22 cellular contexts compared by ENCODE assay signal in the genomic region with DNA sequence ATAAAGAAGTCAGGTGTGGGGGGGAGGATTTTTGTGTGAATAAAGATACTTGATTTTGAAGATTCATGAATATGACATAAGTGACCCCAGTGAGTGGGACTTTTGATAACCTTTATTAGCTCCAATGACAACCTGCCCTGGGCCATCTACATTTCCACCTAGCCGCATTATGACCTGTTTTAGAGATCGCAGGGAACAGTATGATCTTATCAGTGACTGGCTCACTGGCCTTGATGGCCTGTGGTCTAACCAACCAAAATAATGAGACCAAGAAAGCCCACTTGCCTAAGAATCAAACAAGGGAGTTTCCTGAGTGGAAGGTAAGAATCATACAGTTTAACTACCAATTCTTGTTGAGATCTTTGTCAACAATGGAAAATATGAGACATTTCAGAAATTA. TPM values are rescaled to one million over a fixed set of nuclear protein-coding genes. Genes with fewer than 3 reads are reported as not detected.
DNase-seq lines count a peak whose midpoint lies in the region; ATAC-seq, FAIRE-seq and TF ChIP-seq lines count a peak whose summit lies in the region.
"Had no signal": no experiment of that assay in that cellular context is flagged by ENCODE, and none has a peak within 500 bp of the region (broad histone marks: within the 10 kb centered on the region; RNA-seq: fewer than 3 reads in every experiment).

No MANE protein-coding gene starts in this region.

- peak overlapping the region; percentile 57 for H3K4me2 ChIP-seq in OCI-LY1 (ENCODE audit: low read length)

- no peaks in the 10 kb centered on the region for H3K9me3 Mint-ChIP-seq in activated CD8-positive, alpha-beta T cell treated with anti-CD3 and anti-CD28 coated beads for 36 hours
- no peaks in the 10 kb centered on the region for H3K9me3 Mint-ChIP-seq in activated CD8-positive, alpha-beta T cell treated with anti-CD3 and anti-CD28 coated beads, Interleukin-2, amount 10 ng/mL, durations not matched to agents 7 days and 5 days (ENCODE audit: insufficient read depth)
- no peaks in the 10 kb centered on the region for H3K9me3 Mint-ChIP-seq in activated naive CD4-positive, alpha-beta T cell treated with anti-CD3 and anti-CD28 coated beads, Interleukin-2, amount 50 U/mL, for 72 hours
- H3K9me3 Mint-ChIP-seq: memory B cell, T-cell had no signal

- no peaks in the 10 kb centered on the region for H3K36me3 ChIP-seq in OCI-LY1 (ENCODE audit: insufficient read depth, low read length)
- no peaks in the 10 kb centered on the region for H3K36me3 ChIP-seq in pancreas
- H3K36me3 ChIP-seq in right atrium auricular region: no peaks in the 10 kb centered on the region
- H3K36me3 ChIP-seq: uterus had no signal

- intact Hi-C loops in activated CD8-positive, alpha-beta T cell treated with anti-CD3 and anti-CD28 coated beads for 36 hours (cut with micrococcal nuclease): loop anchor here (10.0 kb wide), 3 partner anchors 151 to 309 kb away; partner anchors contain the start of genes CLCC1 and PSMA5
- intact Hi-C loops in pancreas (cut with DNase I): no loop called here
- intact Hi-C loops in posterior vena cava (cut with DNase I): no loop called here

- H3K27me3 ChIP-seq in OCI-LY1 (ENCODE audit: insufficient read depth, low read length) (no peaks in the 10 kb centered on the region), pancreas (no peaks in the 10 kb centered on the region), right atrium auricular region (no peaks in the 10 kb centered on the region)

- H3K9me3 ChIP-seq in OCI-LY1 (ENCODE audit: low read length) (no peaks in the 10 kb centered on the region), pancreas (no peaks in the 10 kb centered on the region), right atrium auricular region (no peaks in the 10 kb centered on the region)
- H3K9me3 ChIP-seq: uterus had no signal

- peaks cover 2% of the 10 kb centered on the region for H3K27me3 Mint-ChIP-seq in activated CD8-positive, alpha-beta T cell treated with anti-CD3 and anti-CD28 coated beads for 36 hours
- peaks cover 12% of the 10 kb centered on the region for H3K27me3 Mint-ChIP-seq in activated CD8-positive, alpha-beta T cell treated with anti-CD3 and anti-CD28 coated beads, Interleukin-2, amount 10 ng/mL, durations not matched to agents 7 days and 5 days (ENCODE audit: low read depth)

- CTCF ChIA-PET in activated CD8-positive, alpha-beta T cell treated with anti-CD3 and anti-CD28 coated beads for 36 hours (lab: Charles Lee): interaction anchor here (0.6 to 8.7 kb wide), 5 partner anchors 17 to 417 kb away, joined by 3 to 95 read pairs (median 3); no protein-coding TSS in a partner anchor
- CTCF ChIA-PET in activated CD8-positive, alpha-beta T cell treated with anti-CD3 and anti-CD28 coated beads, Interleukin-2, amount 10 ng/mL, durations not matched to agents 7 days and 5 days (lab: Charles Lee): interaction anchor here (0.9 to 4.6 kb wide), 2 partner anchors 78 to 286 kb away, joined by 3 to 20 read pairs; no protein-coding TSS in a partner anchor

- no peaks in the 10 kb centered on the region for H3K9me2 ChIP-seq in OCI-LY1 (ENCODE audit: low read depth, low read length)

- no peaks in the 10 kb centered on the region for H3F3A ChIP-seq in OCI-LY1 (ENCODE audit: insufficient read depth, low read length)

- H3K27ac ChIP-seq in OCI-LY1 (ENCODE audit: low read depth, low read length, poor library complexity, severe bottlenecking) (no peak overlapping the region), pancreas (peak overlapping the region; percentile 42 to 81 (median 66)), right atrium auricular region (no peak overlapping the region)
- H3K27ac ChIP-seq: uterus had no signal

- H3K4me1 Mint-ChIP-seq in activated CD8-positive, alpha-beta T cell treated with anti-CD3 and anti-CD28 coated beads for 36 hours (ENCODE audit: low read depth): peaks cover 35% of the 10 kb centered on the region
- H3K4me1 Mint-ChIP-seq in activated CD8-positive, alpha-beta T cell treated with anti-CD3 and anti-CD28 coated beads, Interleukin-2, amount 10 ng/mL, durations not matched to agents 7 days and 5 days (ENCODE audit: low read depth): peaks cover 24% of the 10 kb centered on the region

- POLR2A ChIA-PET in activated CD8-positive, alpha-beta T cell treated with anti-CD3 and anti-CD28 coated beads for 36 hours (lab: Charles Lee): interaction anchor here (1.0 to 8.2 kb wide), 4 partner anchors 14 to 394 kb away, joined by 3 to 98 read pairs (median 3); partner anchors contain the start of gene AMIGO1
- POLR2A ChIA-PET in activated CD8-positive, alpha-beta T cell treated with anti-CD3 and anti-CD28 coated beads, Interleukin-2, amount 10 ng/mL, durations not matched to agents 7 days and 5 days (lab: Charles Lee): no interaction called here

- H3K4me3 ChIP-seq in OCI-LY1 (ENCODE audit: low read depth, low read length, poor library complexity, severe bottlenecking): peak overlapping the region; percentile 46
- H3K4me3 ChIP-seq in pancreas: peak overlapping the region in 3 of 4 donors; percentile 40 to 63 (median 58)
- no peak overlapping the region for H3K4me3 ChIP-seq in right atrium auricular region
- H3K4me3 ChIP-seq: uterus had no signal

- 26 to 43% methylated on average over 2 of the region's 2 CpGs for WGBS in pancreas, 2 donors

- peaks cover 11% of the 10 kb centered on the region; the same call in 1 of the 2 replicates for H3K79me2 ChIP-seq in OCI-LY1 (ENCODE audit: insufficient read depth, low read length)

- no peak overlapping the region for H2AFZ ChIP-seq in OCI-LY1 (ENCODE audit: low read length)

- peak overlapping the region; percentile 11; the same call in 1 of the 2 replicates for H3K9ac ChIP-seq in OCI-LY1 (ENCODE audit: low read length)

- peak; percentile 57 for DNase-seq in activated CD8-positive, alpha-beta T cell treated with anti-CD3 and anti-CD28 coated beads for 36 hours
- DNase-seq in activated CD8-positive, alpha-beta T cell treated with anti-CD3 and anti-CD28 coated beads, Interleukin-2, amount 10 ng/mL, durations not matched to agents 7 days and 5 days: no peak
- DNase-seq in activated naive CD4-positive, alpha-beta T cell treated with anti-CD3 and anti-CD28 coated beads, Interleukin-2, amount 50 U/mL, for 72 hours (ENCODE audit: low spot score in 2 of 2): peak in 1 of 2 donors; percentile 27
- no peak for DNase-seq in pancreas
- no peak for DNase-seq in posterior vena cava (ENCODE audit: low spot score)
- DNase-seq in right atrium auricular region (ENCODE audit: low spot score): no peak
- no peak for DNase-seq in amniotic stem cell (lab: John Stamatoyannopoulos, UW)
- DNase-seq: caudate nucleus, head of caudate nucleus, left cardiac atrium, NCI-H1048, NCI-H187 treated with DMSO at 0.1 percent for 48 hours, NCI-H2227 treated with DMSO at 0.1 percent for 48 hours, NCI-H82, nucleus accumbens, PC-3, SIG-M5, T-cell, uterus had no signal

- no peak for FAIRE-seq in pancreas (lab: Jason Lieb, UNC)
- FAIRE-seq: H1 had no signal

- ATAC-seq in activated CD8-positive, alpha-beta T cell treated with anti-CD3 and anti-CD28 coated beads for 36 hours: peak; percentile 40
- no peak for ATAC-seq in activated CD8-positive, alpha-beta T cell treated with anti-CD3 and anti-CD28 coated beads, Interleukin-2, amount 10 ng/mL, durations not matched to agents 7 days and 5 days
- ATAC-seq in activated naive CD4-positive, alpha-beta T cell treated with anti-CD3 and anti-CD28 coated beads, Interleukin-2, amount 50 U/mL, for 72 hours: peak; percentile 31 to 52
- peak in 2 of 4 donors; percentile 1 to 2 for ATAC-seq in pancreas
- ATAC-seq: left cardiac atrium, PC-3, T-cell had no signal

- H3K27ac Mint-ChIP-seq in activated CD8-positive, alpha-beta T cell treated with anti-CD3 and anti-CD28 coated beads for 36 hours: peak overlapping the region; percentile 85
- no peak overlapping the region for H3K27ac Mint-ChIP-seq in activated CD8-positive, alpha-beta T cell treated with anti-CD3 and anti-CD28 coated beads, Interleukin-2, amount 10 ng/mL, durations not matched to agents 7 days and 5 days
- H3K27ac Mint-ChIP-seq in activated naive CD4-positive, alpha-beta T cell treated with anti-CD3 and anti-CD28 coated beads, Interleukin-2, amount 50 U/mL, for 72 hours: peak overlapping the region; percentile 51 to 75
- H3K27ac Mint-ChIP-seq: memory B cell had no signal

- H3K4me1 ChIP-seq in OCI-LY1 (ENCODE audit: insufficient read depth, low read length, severe bottlenecking) (peaks cover 61% of the 10 kb centered on the region), pancreas (peaks cover 7 to 19% (median 7%) of the 10 kb centered on the region in 3 donors), right atrium auricular region (peaks cover 0 to 28% of the 10 kb centered on the region in 2 donors)

- no peaks in the 10 kb centered on the region for H3K36me3 Mint-ChIP-seq in activated CD8-positive, alpha-beta T cell treated with anti-CD3 and anti-CD28 coated beads for 36 hours (ENCODE audit: low read depth)
- no peaks in the 10 kb centered on the region for H3K36me3 Mint-ChIP-seq in activated CD8-positive, alpha-beta T cell treated with anti-CD3 and anti-CD28 coated beads, Interleukin-2, amount 10 ng/mL, durations not matched to agents 7 days and 5 days (ENCODE audit: low read depth)
- H3K36me3 Mint-ChIP-seq in activated naive CD4-positive, alpha-beta T cell treated with anti-CD3 and anti-CD28 coated beads, Interleukin-2, amount 50 U/mL, for 72 hours: peaks cover 0 to 6% of the 10 kb centered on the region in 2 donors
- H3K36me3 Mint-ChIP-seq: memory B cell had no signal

- no peaks in the 10 kb centered on the region for H4K20me1 ChIP-seq in OCI-LY1 (ENCODE audit: insufficient read depth, low read length)

- TF ChIP-seq CTCF in activated CD8-positive, alpha-beta T cell treated with anti-CD3 and anti-CD28 coated beads for 36 hours (IDR thresholded peaks at IDR 0.05): no peak
- TF ChIP-seq CTCF in OCI-LY1 (IDR thresholded peaks at IDR 0.05; ENCODE audit: low read length) (no peak), pancreas (IDR thresholded peaks at IDR 0.05) (no peak), right atrium auricular region (IDR thresholded peaks at IDR 0.05) (no peak)

- no peak overlapping the region for H3K4me3 Mint-ChIP-seq in activated CD8-positive, alpha-beta T cell treated with anti-CD3 and anti-CD28 coated beads for 36 hours
- no peak overlapping the region for H3K4me3 Mint-ChIP-seq in activated CD8-positive, alpha-beta T cell treated with anti-CD3 and anti-CD28 coated beads, Interleukin-2, amount 10 ng/mL, durations not matched to agents 7 days and 5 days
- H3K4me3 Mint-ChIP-seq: memory B cell had no signal

RNA-seq across cellular contexts. Expression of gene ELAPOR1, which starts 1.8 kb away (rescaled TPM):
- total RNA-seq in activated CD8-positive, alpha-beta T cell treated with anti-CD3 and anti-CD28 coated beads for 36 hours: 1 to 10 TPM; 4.7 to 7.0 TPM
- 1 to 10 TPM; 1.9 to 2.8 TPM for total RNA-seq in activated CD8-positive, alpha-beta T cell treated with anti-CD3 and anti-CD28 coated beads, Interleukin-2, amount 10 ng/mL, durations not matched to agents 7 days and 5 days
- total RNA-seq in activated naive CD4-positive, alpha-beta T cell treated with anti-CD3 and anti-CD28 coated beads, Interleukin-2, amount 50 U/mL, for 72 hours: 10 to 100 TPM in 1 of 2 donors, 1 to 10 TPM in 1; 5.7 to 15.0 TPM
- total RNA-seq in pancreas (100 to 1,000 TPM; 106 to 186 (median 155) TPM), posterior vena cava (under 1 TPM; 0.38 to 0.56 TPM), right atrium auricular region (under 1 TPM; 0.11 to 0.12 TPM)
- 10 to 100 TPM; 46.9 to 82.8 TPM for polyA plus RNA-seq in pancreas

RNA-seq across cellular contexts. Expression of gene TMEM167B, which starts 25.1 kb away (rescaled TPM):
- total RNA-seq in activated CD8-positive, alpha-beta T cell treated with anti-CD3 and anti-CD28 coated beads for 36 hours: 10 to 100 TPM; 21.8 to 23.4 TPM
- total RNA-seq in activated CD8-positive, alpha-beta T cell treated with anti-CD3 and anti-CD28 coated beads, Interleukin-2, amount 10 ng/mL, durations not matched to agents 7 days and 5 days: 10 to 100 TPM; 20.8 to 21.2 TPM
- 10 to 100 TPM; 24.0 to 54.9 TPM for total RNA-seq in activated naive CD4-positive, alpha-beta T cell treated with anti-CD3 and anti-CD28 coated beads, Interleukin-2, amount 50 U/mL, for 72 hours
- total RNA-seq in pancreas: 10 to 100 TPM; 15.9 to 25.7 (median 18.8) TPM
- 10 to 100 TPM in 1 of 2 donors, 1 to 10 TPM in 1; 6.4 to 15.7 TPM for polyA plus RNA-seq in pancreas
- total RNA-seq in posterior vena cava: 10 to 100 TPM; 33.6 to 33.9 TPM
- total RNA-seq in right atrium auricular region: 10 to 100 TPM; 18.9 to 23.9 TPM

RNA-seq across cellular contexts. Expression of gene TAF13, which starts 39.9 kb away (rescaled TPM):
- 10 to 100 TPM; 18.5 to 19.0 TPM for total RNA-seq in activated CD8-positive, alpha-beta T cell treated with anti-CD3 and anti-CD28 coated beads for 36 hours
- total RNA-seq in activated CD8-positive, alpha-beta T cell treated with anti-CD3 and anti-CD28 coated beads, Interleukin-2, amount 10 ng/mL, durations not matched to agents 7 days and 5 days: 10 to 100 TPM; 24.5 to 24.6 TPM
- 10 to 100 TPM; 15.4 to 49.0 TPM for total RNA-seq in activated naive CD4-positive, alpha-beta T cell treated with anti-CD3 and anti-CD28 coated beads, Interleukin-2, amount 50 U/mL, for 72 hours
- total RNA-seq in pancreas: 10 to 100 TPM in 4 of 6 donors, 1 to 10 TPM in 2; 7.2 to 18.8 (median 11.9) TPM
- polyA plus RNA-seq in pancreas: 10 to 100 TPM; 11.4 to 15.9 TPM
- total RNA-seq in posterior vena cava: 10 to 100 TPM; 63.3 to 99.1 TPM
- total RNA-seq in right atrium auricular region: 10 to 100 TPM; 32.2 to 35.9 TPM

Comparison
In these comparisons a context has a peak if more than half of its experiments do, and no peak if none do; other contexts are left out.
1. H3K27ac ChIP-seq: peak in pancreas (4 of 4); none in OCI-LY1 (single experiment) and right atrium auricular region (0 of 2).
2. H3K4me3 ChIP-seq: peak in OCI-LY1 (single experiment) and pancreas (3 of 4); none in right atrium auricular region (0 of 2).
3. RNA of gene ELAPOR1, which starts 1.8 kb away (total RNA-seq): 106 to 186 TPM in pancreas; 5.7 to 15.0 TPM in activated naive CD4-positive, alpha-beta T cell treated with anti-CD3 and anti-CD28 coated beads, Interleukin-2, amount 50 U/mL, for 72 hours, 4.7 to 7.0 TPM in activated CD8-positive, alpha-beta T cell treated with anti-CD3 and anti-CD28 coated beads for 36 hours, 1.9 to 2.8 TPM in activated CD8-positive, alpha-beta T cell treated with anti-CD3 and anti-CD28 coated beads, Interleukin-2, amount 10 ng/mL, durations not matched to agents 7 days and 5 days, 0.38 to 0.56 TPM in posterior vena cava and 0.11 to 0.12 TPM in right atrium auricular region; every median in the first group is over 4 times any median in the second.